Comparison of ENCODE assay signal across 10 cellular contexts in the genomic region with DNA sequence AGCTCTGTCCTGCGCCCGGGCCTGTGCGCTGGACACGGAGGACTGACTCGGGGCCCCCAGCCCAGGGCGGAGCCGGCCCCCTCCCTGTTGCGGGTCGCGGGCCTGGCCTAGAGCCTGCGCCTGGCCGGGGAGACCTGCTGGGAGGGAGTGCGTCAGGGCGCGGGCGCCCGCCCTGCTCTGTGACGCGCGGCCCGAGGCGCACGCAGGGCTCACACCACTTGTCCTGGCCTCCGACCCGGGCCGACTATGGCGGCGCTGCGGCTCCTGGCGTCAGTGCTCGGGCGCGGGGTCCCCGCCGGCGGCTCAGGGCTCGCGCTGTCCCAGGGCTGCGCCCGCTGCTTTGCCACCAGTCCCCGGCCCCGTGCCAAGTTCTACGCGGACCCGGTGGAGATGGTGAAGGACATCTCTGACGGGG. TPM values are rescaled to one million over a fixed set of nuclear protein-coding genes. Genes with fewer than 3 reads are reported as not detected.
A peak's percentile ranks its signal among the peaks of the same experiment; 100 is the strongest.
DNase-seq lines count a peak whose midpoint lies in the region; ATAC-seq and TF ChIP-seq lines count a peak whose summit lies in the region.
"Not testable (repeated sequence)": the region's sequence is repeated elsewhere in the genome, so short reads cannot be mapped to it uniquely, and the experiment has no call there.
"Had no signal": no experiment of that assay in that cellular context is flagged by ENCODE, and none has a peak within 500 bp of the region (broad histone marks: within the 10 kb centered on the region; RNA-seq: fewer than 3 reads in every experiment).

No MANE protein-coding gene starts in this region.

- not testable (repeated sequence) for H3K9ac ChIP-seq in HUES64 (ENCODE audit: low read depth, low read length); mammary epithelial cell (ENCODE audit: insufficient read depth, low read length)

- H3K36me3 ChIP-seq in HUES64 (ENCODE audit: insufficient read depth, low read length); mammary epithelial cell (ENCODE audit: insufficient read depth, low read length); heart left ventricle; lower lobe of right lung; prostate gland; upper lobe of right lung: not testable (repeated sequence)

- not testable (repeated sequence) for H3K79me2 ChIP-seq in mammary epithelial cell (ENCODE audit: insufficient read depth, low read length)

- DNase-seq in activated CD8-positive, alpha-beta T cell treated with anti-CD3 and anti-CD28 coated beads, Interleukin-2, amount 10 ng/mL, durations not matched to agents 7 days and 5 days; mammary epithelial cell; lower lobe of right lung; prostate gland (ENCODE audit: low spot score); upper lobe of right lung: not testable (repeated sequence)
- peak in 2 of 5 donors; percentile 40 to 47 for DNase-seq in heart left ventricle

- H3K27ac ChIP-seq in HUES64 (ENCODE audit: low read depth, low read length); mammary epithelial cell (ENCODE audit: insufficient read depth, low read depth, low read length); heart left ventricle; lower lobe of right lung; prostate gland; upper lobe of right lung: not testable (repeated sequence)

- POLR2A ChIA-PET in activated CD8-positive, alpha-beta T cell treated with anti-CD3 and anti-CD28 coated beads, Interleukin-2, amount 10 ng/mL, durations not matched to agents 7 days and 5 days (lab: Charles Lee) = not testable (repeated sequence)

- H4K20me1 ChIP-seq in mammary epithelial cell (ENCODE audit: insufficient read depth, low read length) = not testable (repeated sequence)

- not testable (repeated sequence) for H3K4me1 Mint-ChIP-seq in activated CD8-positive, alpha-beta T cell treated with anti-CD3 and anti-CD28 coated beads, Interleukin-2, amount 10 ng/mL, durations not matched to agents 7 days and 5 days (ENCODE audit: low read depth)

- peaks cover 19% of the 10 kb centered on the region for H3K27me3 ChIP-seq in HUES64 (ENCODE audit: insufficient read depth, low read length)
- H3K27me3 ChIP-seq in mammary epithelial cell (ENCODE audit: insufficient read depth, low read length); heart left ventricle; lower lobe of right lung (ENCODE audit: low read depth); prostate gland (replicated peaks; ENCODE audit: insufficient read depth); upper lobe of right lung: not testable (repeated sequence)

- not testable (repeated sequence) for H3K36me3 Mint-ChIP-seq in activated CD8-positive, alpha-beta T cell treated with anti-CD3 and anti-CD28 coated beads, Interleukin-2, amount 10 ng/mL, durations not matched to agents 7 days and 5 days (ENCODE audit: low read depth)

- intact Hi-C loops in mammary epithelial cell (cut with micrococcal nuclease); heart left ventricle (cut with DNase I); lower lobe of right lung (cut with DNase I); prostate gland (cut with DNase I); upper lobe of right lung (cut with DNase I): not testable (repeated sequence)

- peak overlapping the region; percentile 42 for H3K4me2 ChIP-seq in mammary epithelial cell (ENCODE audit: insufficient read depth, low read depth, low read length)

- not testable (repeated sequence) for H3K9me3 ChIP-seq in HUES64 (ENCODE audit: insufficient read depth, low read depth, low read length); mammary epithelial cell (replicated peaks; ENCODE audit: insufficient read depth, low read length); heart left ventricle; lower lobe of right lung; prostate gland; upper lobe of right lung

- CTCF ChIA-PET in activated CD8-positive, alpha-beta T cell treated with anti-CD3 and anti-CD28 coated beads, Interleukin-2, amount 10 ng/mL, durations not matched to agents 7 days and 5 days (lab: Charles Lee); mammary epithelial cell (lab: Charles Lee; ENCODE audit: low non-redundant PET): not testable (repeated sequence)

- not testable (repeated sequence) for H3K27me3 Mint-ChIP-seq in activated CD8-positive, alpha-beta T cell treated with anti-CD3 and anti-CD28 coated beads, Interleukin-2, amount 10 ng/mL, durations not matched to agents 7 days and 5 days (ENCODE audit: low read depth)

- BruUV-seq in mammary epithelial cell (replicated peaks; lab: Mats Ljungman, UMichigan) = not testable (repeated sequence)

- not testable (repeated sequence) for TF ChIP-seq CTCF in mammary epithelial cell (conservative IDR thresholded peaks at IDR 0.05 in 1 of 2, IDR thresholded peaks at IDR 0.05 in 1 of 2; ENCODE audit: extremely low read depth in 1 of 2, insufficient read depth in 1 of 2, low read depth in 1 of 2, low read length in 2 of 2); heart left ventricle (IDR thresholded peaks at IDR 0.05); lower lobe of right lung (IDR thresholded peaks at IDR 0.05); prostate gland (IDR thresholded peaks at IDR 0.05); upper lobe of right lung (IDR thresholded peaks at IDR 0.05)

- WGBS in HUES64 = 5% methylated on average over 21 of the region's 46 CpGs
- WGBS in mammary epithelial cell (ENCODE audit: low coverage, missing lambda C conversion rate) = no CpG with 5 or more reads among the region's 46 CpGs
- WGBS in heart left ventricle, 4 donors = 0 to 2% (median 0%) methylated on average over 3 to 46 of the region's 46 CpGs
- no CpG with 5 or more reads among the region's 46 CpGs for WGBS in prostate gland

- H3K9me3 Mint-ChIP-seq in activated CD8-positive, alpha-beta T cell treated with anti-CD3 and anti-CD28 coated beads, Interleukin-2, amount 10 ng/mL, durations not matched to agents 7 days and 5 days (ENCODE audit: insufficient read depth) = not testable (repeated sequence)

- not testable (repeated sequence) for H2AFZ ChIP-seq in mammary epithelial cell (ENCODE audit: low read depth, low read length)

- H3K27ac Mint-ChIP-seq in activated CD8-positive, alpha-beta T cell treated with anti-CD3 and anti-CD28 coated beads, Interleukin-2, amount 10 ng/mL, durations not matched to agents 7 days and 5 days = not testable (repeated sequence)

- dilution Hi-C loops in mammary epithelial cell (cut with HindIII; ENCODE audit: low sequenced_read_pairs) = not testable (repeated sequence)

- ATAC-seq in GM18907 (IDR thresholded peaks at IDR 0.05; ENCODE audit: unreplicated experiment) = peak; percentile 31
- ATAC-seq in activated CD8-positive, alpha-beta T cell treated with anti-CD3 and anti-CD28 coated beads, Interleukin-2, amount 10 ng/mL, durations not matched to agents 7 days and 5 days = peak; percentile 37
- ATAC-seq in heart left ventricle = peak in 3 of 4 donors; percentile 83 to 92 (median 87)
- peak; percentile 39 to 48 for ATAC-seq in lower lobe of right lung
- peak; percentile 37 for ATAC-seq in upper lobe of right lung

- H3K4me1 ChIP-seq in HUES64 (ENCODE audit: insufficient read depth, low read length); mammary epithelial cell (ENCODE audit: insufficient read depth, low read length); heart left ventricle; lower lobe of right lung; prostate gland (replicated peaks); upper lobe of right lung: not testable (repeated sequence)

- H3K4me3 ChIP-seq in HUES64 (ENCODE audit: low read length) = peak overlapping the region; percentile 43
- not testable (repeated sequence) for H3K4me3 ChIP-seq in mammary epithelial cell (replicated peaks in 1 of 3; ENCODE audit: insufficient read depth in 1 of 3, low read depth in 2 of 3, low read length in 3 of 3)
- H3K4me3 ChIP-seq in heart left ventricle = peak overlapping the region in 10 of 12 donors; percentile 20 to 53 (median 42)
- H3K4me3 ChIP-seq in lower lobe of right lung = peak overlapping the region; percentile 14
- H3K4me3 ChIP-seq in prostate gland = peak overlapping the region; percentile 26 to 31
- H3K4me3 ChIP-seq in upper lobe of right lung = peak overlapping the region; percentile 28

- TF ChIP-seq POLR2A in heart left ventricle (IDR thresholded peaks at IDR 0.05); prostate gland (IDR thresholded peaks at IDR 0.05): not testable (repeated sequence)

- H3K4me3 Mint-ChIP-seq in activated CD8-positive, alpha-beta T cell treated with anti-CD3 and anti-CD28 coated beads, Interleukin-2, amount 10 ng/mL, durations not matched to agents 7 days and 5 days = not testable (repeated sequence)

- in situ Hi-C loops in mammary epithelial cell (cut with MboI; ENCODE audit: low sequenced_read_pairs in 2 of 2) = not testable (repeated sequence)

RNA-seq across cellular contexts. Expression of a gene that starts 23.3 kb away (rescaled TPM):
- polyA plus RNA-seq in HUES64 (2013, experiment 1 of 2) = not detected
- polyA plus RNA-seq in HUES64 (2013, experiment 2 of 2) = not detected
- total RNA-seq in activated CD8-positive, alpha-beta T cell treated with anti-CD3 and anti-CD28 coated beads, Interleukin-2, amount 10 ng/mL, durations not matched to agents 7 days and 5 days = under 1 TPM in 1 of 2 experiments, not detected in 1; 0.16 TPM
- total RNA-seq in mammary epithelial cell (under 1 TPM in 1 of 2 donors, not detected in 1; 0.50 TPM), heart left ventricle (1 to 10 TPM in 3 of 9 donors, under 1 TPM in 5, not detected in 1; 0.22 to 2.4 (median 0.78) TPM), lower lobe of right lung (not detected), prostate gland (1 to 10 TPM; 5.4 to 9.4 TPM), upper lobe of right lung (0.29 TPM)
- polyA plus RNA-seq in mammary epithelial cell (not detected), heart left ventricle (under 1 TPM in 1 of 2 donors, not detected in 1; 0.43 TPM)
- not detected for polyA minus RNA-seq in mammary epithelial cell
- total RNA-seq: bronchial epithelial cell had no signal
- polyA plus RNA-seq: keratinocyte had no signal

Comparison
In these comparisons a context has a peak if more than half of its experiments do, and no peak if none do; other contexts are left out.
1. ATAC-seq: peak in every context shown above with its lines; median percentile 87 in heart left ventricle; 44 in lower lobe of right lung; 37 in activated CD8-positive, alpha-beta T cell treated with anti-CD3 and anti-CD28 coated beads, Interleukin-2, amount 10 ng/mL, durations not matched to agents 7 days and 5 days; 37 in upper lobe of right lung; 31 in GM18907.